9 cellular contexts compared by ENCODE assay signal in genomic region chr20:39269031-39269461, GRCh38.
DNase-seq lines count a peak whose midpoint lies in the region; ATAC-seq, FAIRE-seq and TF ChIP-seq lines count a peak whose summit lies in the region.
"Had no signal": no experiment of that assay in that cellular context is flagged by ENCODE, and none has a peak within 500 bp of the region (broad histone marks: within the 10 kb centered on the region; RNA-seq: fewer than 3 reads in every experiment).

No MANE protein-coding gene starts in this region.

- H3K4me3 ChIP-seq in OCI-LY7 (ENCODE audit: low read depth, low read length, poor library complexity, severe bottlenecking) (no peak overlapping the region), astrocyte of the spinal cord (ENCODE audit: low read depth, low read length) (no peak overlapping the region), keratinocyte (ENCODE audit: control insufficient read depth in 2 of 3, extremely low read depth in 1 of 3, insufficient read depth in 2 of 3, low read depth in 1 of 3, low read length in 3 of 3) (no peak overlapping the region)

- H3K9me2 ChIP-seq in OCI-LY7 (ENCODE audit: insufficient read depth, low read length), result no peaks in the 10 kb centered on the region

- no peak for FAIRE-seq in keratinocyte (lab: Jason Lieb, UNC)
- FAIRE-seq: colon had no signal

- in situ Hi-C loops in astrocyte of the spinal cord (cut with HindIII; ENCODE audit: low sequenced_read_pairs), result no loop called here

- POLR2A ChIA-PET in OCI-LY7 (lab: Charles Lee), result no interaction called here

- intact Hi-C loops in OCI-LY7 (cut with micrococcal nuclease; ENCODE audit: unreplicated experiment), result loop anchor here (5.0 kb wide), 1 partner anchor 603 kb away; no protein-coding TSS in a partner anchor

- peak; percentile 64 for DNase-seq in activated CD4-positive, alpha-beta T cell treated with anti-CD3 and anti-CD28 coated beads for 48 hours
- no peak for DNase-seq in activated CD4-positive, alpha-beta T cell treated with anti-CD3 and anti-CD28 coated beads, Interleukin-2, amount 50 U/mL, for 4 hours
- DNase-seq in OCI-LY7 (ENCODE audit: low spot score), result peak; percentile 43
- peak; percentile 5 for DNase-seq in astrocyte of the spinal cord (ENCODE audit: low read depth, low spot score)
- DNase-seq in keratinocyte (ENCODE audit: low read depth, low spot score), result no peak
- DNase-seq in stimulated activated CD8-positive, alpha-beta memory T cell treated with anti-CD3 and anti-CD28 coated beads, Interleukin-15, amount 100 ng/mL, for 24 hours (ENCODE audit: low read depth), result peak; percentile 11
- no peak for DNase-seq in NCI-H2029 (lab: John Stamatoyannopoulos, UW)

- CTCF ChIA-PET in OCI-LY7 (lab: Charles Lee; ENCODE audit: unreplicated experiment), result interaction anchor here (1.5 kb wide), 1 partner anchor 9 kb away, joined by 6 read pairs; no protein-coding TSS in a partner anchor

- no peaks in the 10 kb centered on the region for H3K9me3 ChIP-seq in OCI-LY7 (ENCODE audit: low read length)
- no peaks in the 10 kb centered on the region for H3K9me3 ChIP-seq in keratinocyte (ENCODE audit: control insufficient read depth, low read depth, low read length)

- H4K20me1 ChIP-seq in OCI-LY7 (ENCODE audit: insufficient read depth, low read length) (no peaks in the 10 kb centered on the region), keratinocyte (ENCODE audit: control insufficient read depth, extremely low read depth, insufficient read depth, low read length) (no peaks in the 10 kb centered on the region)

- H3K9me1 ChIP-seq in keratinocyte (ENCODE audit: control insufficient read depth, extremely low read depth, insufficient read depth, low read length), result no peaks in the 10 kb centered on the region

- no peak overlapping the region for H3K4me2 ChIP-seq in OCI-LY7 (ENCODE audit: low read length)
- H3K4me2 ChIP-seq in keratinocyte (ENCODE audit: control insufficient read depth, extremely low read depth, insufficient read depth, low read depth, low read length), result no peak overlapping the region

- peak; percentile 75 for ATAC-seq in HG02885 (IDR thresholded peaks at IDR 0.05; ENCODE audit: poor library complexity, unreplicated experiment)

- no peaks in the 10 kb centered on the region for H3K79me2 ChIP-seq in OCI-LY7 (ENCODE audit: insufficient read depth, low read depth, low read length)
- H3K79me2 ChIP-seq in keratinocyte (ENCODE audit: control insufficient read depth, insufficient read depth, low read length), result no peaks in the 10 kb centered on the region

- no TSS peak for BruUV-seq in OCI-LY7 (replicated peaks; lab: Mats Ljungman, UMichigan)

- dilution Hi-C loops in keratinocyte (cut with MboI; ENCODE audit: extremely low pct_ligation_motif_present, low sequenced_read_pairs), result no loop called here

- H3K36me3 ChIP-seq in OCI-LY7 (ENCODE audit: insufficient read depth, low read length), result no peaks in the 10 kb centered on the region
- no peaks in the 10 kb centered on the region for H3K36me3 ChIP-seq in keratinocyte (ENCODE audit: control insufficient read depth in 2 of 2, extremely low read depth in 1 of 2, insufficient read depth in 2 of 2, low read length in 2 of 2)

- no peak overlapping the region for H3K27ac ChIP-seq in OCI-LY7 (ENCODE audit: low read depth, low read length, poor library complexity, severe bottlenecking)
- no peak overlapping the region for H3K27ac ChIP-seq in keratinocyte (ENCODE audit: control insufficient read depth, insufficient read depth, low read length)

- TF ChIP-seq CTCF in OCI-LY7 (conservative IDR thresholded peaks at IDR 0.05; ENCODE audit: low read length) (peak; percentile 91), astrocyte of the spinal cord (IDR thresholded peaks at IDR 0.05; ENCODE audit: low read depth, low read length) (peak; percentile 90), keratinocyte (optimal IDR thresholded peaks at IDR 0.05 in 1 of 3, IDR thresholded peaks at IDR 0.05 in 1 of 3, conservative IDR thresholded peaks at IDR 0.05 in 1 of 3; ENCODE audit: extremely low read depth in 1 of 3, insufficient read depth in 2 of 3, low read length in 3 of 3) (peak; percentile 72 to 95 (median 91))

- H3K9ac ChIP-seq in keratinocyte (ENCODE audit: control insufficient read depth, extremely low read depth, insufficient read depth, low read length), result no peak overlapping the region

- H2AFZ ChIP-seq in OCI-LY7 (ENCODE audit: low read length), result no peak overlapping the region
- no peak overlapping the region for H2AFZ ChIP-seq in keratinocyte (ENCODE audit: control insufficient read depth, low read length)

- no peaks in the 10 kb centered on the region for H3K27me3 ChIP-seq in keratinocyte (ENCODE audit: control insufficient read depth, extremely low read depth, insufficient read depth, low read length)

- H3K4me1 ChIP-seq in OCI-LY7 (ENCODE audit: insufficient read depth, low read length, poor library complexity, severe bottlenecking) (no peaks in the 10 kb centered on the region), keratinocyte (ENCODE audit: control insufficient read depth, extremely low read depth, insufficient read depth, low read length) (no peaks in the 10 kb centered on the region)

Comparison
In these comparisons a context has a peak if more than half of its experiments do, and no peak if none do; other contexts are left out.
1. DNase-seq: peak in activated CD4-positive, alpha-beta T cell treated with anti-CD3 and anti-CD28 coated beads for 48 hours (single experiment), OCI-LY7 (single experiment), astrocyte of the spinal cord (single experiment) and stimulated activated CD8-positive, alpha-beta memory T cell treated with anti-CD3 and anti-CD28 coated beads, Interleukin-15, amount 100 ng/mL, for 24 hours (single experiment); none in activated CD4-positive, alpha-beta T cell treated with anti-CD3 and anti-CD28 coated beads, Interleukin-2, amount 50 U/mL, for 4 hours (0 of 2), keratinocyte (single experiment) and NCI-H2029 (single experiment).
2. Peak in every context shown above with its lines, with median percentiles within 50 percentile points of each other: CTCF ChIP-seq.